Comparison of ENCODE assay signal across 28 cellular contexts in the genomic region with DNA sequence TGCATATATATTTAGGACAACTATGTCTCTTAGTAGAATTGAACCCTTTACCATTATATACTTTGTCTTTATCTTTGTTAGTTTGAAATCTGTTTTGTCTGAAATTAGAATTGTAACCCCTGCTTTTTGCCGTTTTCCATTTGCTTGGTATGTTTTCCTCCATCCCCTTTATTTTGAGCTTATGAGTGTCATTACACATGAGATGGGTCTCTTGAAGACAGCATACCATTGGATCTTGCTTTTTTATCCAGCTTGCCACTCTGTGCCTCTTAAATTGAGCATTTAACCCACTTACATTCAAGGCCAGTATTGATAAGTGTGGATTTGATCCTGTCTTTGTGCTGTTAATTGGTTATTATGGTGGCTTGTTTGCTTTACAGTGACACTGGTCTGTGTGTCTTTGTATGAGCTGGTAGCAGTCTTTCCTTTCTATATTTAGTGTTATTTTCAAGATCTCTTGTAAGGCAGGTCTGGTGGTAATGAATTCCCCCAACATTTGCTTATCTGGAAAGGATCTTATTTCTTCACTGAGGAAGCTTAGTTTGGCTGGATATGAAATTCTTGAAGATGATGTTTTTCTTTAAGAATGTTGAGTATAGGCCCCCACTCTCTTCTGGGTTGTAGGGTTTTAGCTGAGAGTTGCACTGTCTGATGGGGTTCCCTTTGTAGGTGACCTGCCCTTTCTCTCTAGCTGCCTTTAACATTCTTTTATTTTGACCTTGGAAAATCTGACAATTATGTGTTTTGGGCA.
"Had no signal": no experiment of that assay in that cellular context is flagged by ENCODE, and none has a peak within 500 bp of the region (broad histone marks: within the 10 kb centered on the region; RNA-seq: fewer than 3 reads in every experiment).

No MANE protein-coding gene starts in this region.

- H3K4me1 Mint-ChIP-seq: activated T-helper 17 cell treated with anti-CD3 and anti-CD28 coated beads, Interleukin-2, amount 50 U/mL, for 72 hours; central memory CD8-positive, alpha-beta T cell had no signal

- H3K36me3 ChIP-seq: cardiac muscle cell, WERI-Rb-1 had no signal

- H3K27me3 ChIP-seq: cardiac muscle cell had no signal

- H3K27ac Mint-ChIP-seq: activated CD8-positive, alpha-beta T cell treated with anti-CD3 and anti-CD28 coated beads for 36 hours; activated naive CD8-positive, alpha-beta T cell treated with anti-CD3 and anti-CD28 coated beads for 36 hours; activated T-cell treated with anti-CD3 and anti-CD28 coated beads, Interleukin-2, amount 50 U/mL, for 72 hours; activated T-helper 17 cell treated with anti-CD3 and anti-CD28 coated beads, Interleukin-2, amount 50 U/mL, for 72 hours had no signal

- ATAC-seq: activated CD8-positive, alpha-beta T cell treated with anti-CD3 and anti-CD28 coated beads for 36 hours; activated T-cell treated with anti-CD3 and anti-CD28 coated beads, Interleukin-2, amount 50 U/mL, for 72 hours; activated T-helper 17 cell treated with anti-CD3 and anti-CD28 coated beads, Interleukin-2, amount 50 U/mL, for 72 hours had no signal

- H3K4me3 ChIP-seq: cardiac muscle cell, coronary artery had no signal

- DNase-seq: activated CD4-positive, alpha-beta T cell treated with anti-CD3 and anti-CD28 coated beads for 1 hour; activated CD4-positive, alpha-beta T cell treated with anti-CD3 and anti-CD28 coated beads for 48 hours; activated CD4-positive, CD25-positive, alpha-beta regulatory T cell; activated CD8-positive, alpha-beta T cell treated with anti-CD3 and anti-CD28 coated beads for 36 hours; activated effector memory CD4-positive, alpha-beta T cell treated with anti-CD3 and anti-CD28 coated beads, Interleukin-2, amount 50 U/mL, for 16 hours; activated naive CD4-positive, alpha-beta T cell; activated naive CD4-positive, alpha-beta T cell treated with anti-CD3 and anti-CD28 coated beads, Interleukin-2, amount 50 U/mL, for 16 hours; activated naive CD8-positive, alpha-beta T cell treated with anti-CD3 and anti-CD28 coated beads for 36 hours; activated T-cell treated with anti-CD3 and anti-CD28 coated beads, Interleukin-2, amount 50 U/mL, for 1 hour; activated T-cell treated with anti-CD3 and anti-CD28 coated beads, Interleukin-2, amount 50 U/mL, for 72 hours; amniotic stem cell; aorta; NCI-H1105; NCI-H1417 treated with DMSO at 0.1 percent for 48 hours; NCI-H187 treated with DMSO at 0.1 percent for 48 hours; NCI-H2081; NCI-H226; NCI-H524 treated with DMSO at 0.1 percent for 48 hours; Right ventricle myocardium superior; SW 1271; T-helper 1 cell; T-helper 2 cell; T-helper 9 cell; WERI-Rb-1 had no signal

- H3K27ac ChIP-seq: cardiac muscle cell, coronary artery, WERI-Rb-1 had no signal

- H3K4me3 Mint-ChIP-seq: activated CD8-positive, alpha-beta T cell treated with anti-CD3 and anti-CD28 coated beads for 36 hours; activated naive CD8-positive, alpha-beta T cell treated with anti-CD3 and anti-CD28 coated beads for 36 hours; activated T-cell treated with anti-CD3 and anti-CD28 coated beads, Interleukin-2, amount 50 U/mL, for 72 hours; activated T-helper 17 cell treated with anti-CD3 and anti-CD28 coated beads, Interleukin-2, amount 50 U/mL, for 72 hours; central memory CD8-positive, alpha-beta T cell had no signal
